17 cellular contexts compared by ENCODE assay signal in the genomic region with DNA sequence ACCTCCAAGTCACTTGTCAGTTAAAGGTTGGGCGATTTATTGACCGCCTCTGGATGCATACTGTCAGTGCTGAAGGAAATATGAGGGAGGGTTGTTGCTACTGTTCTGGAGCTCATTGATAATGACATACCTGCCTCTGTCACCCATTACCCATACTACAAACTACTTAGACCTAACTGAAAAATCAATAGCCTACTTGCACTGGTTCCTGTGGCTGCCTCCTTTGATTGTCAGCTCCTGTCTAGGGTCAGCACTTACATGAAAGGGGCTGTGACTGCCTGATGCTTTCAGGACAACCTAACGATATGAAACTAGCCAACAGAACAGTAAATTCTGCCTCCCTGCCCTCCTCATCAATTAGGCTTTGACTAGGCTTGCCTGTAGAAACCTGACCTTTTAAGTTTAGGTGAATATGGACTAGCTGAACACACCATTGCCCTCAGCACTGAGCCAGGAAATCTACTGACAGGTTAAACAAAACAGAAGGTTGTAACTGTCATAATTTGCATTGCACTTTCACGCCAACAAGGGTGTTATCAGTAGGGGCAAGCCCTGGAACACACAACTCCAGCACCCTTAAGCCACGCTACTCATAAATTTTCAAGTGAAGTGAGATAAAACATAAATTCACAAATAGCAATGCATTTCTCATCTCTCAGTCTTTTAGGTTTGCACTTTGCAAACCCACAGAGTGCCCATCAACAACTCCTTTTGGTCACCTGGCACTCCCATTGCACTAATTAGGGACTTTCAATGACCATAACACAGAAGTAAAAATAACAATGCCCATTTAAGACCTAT. TPM values are rescaled to one million over a fixed set of nuclear protein-coding genes. Genes with fewer than 3 reads are reported as not detected.
DNase-seq lines count a peak whose midpoint lies in the region; ATAC-seq, FAIRE-seq and TF ChIP-seq lines count a peak whose summit lies in the region.
"Had no signal": no experiment of that assay in that cellular context is flagged by ENCODE, and none has a peak within 500 bp of the region (broad histone marks: within the 10 kb centered on the region; RNA-seq: fewer than 3 reads in every experiment).

No MANE protein-coding gene starts in this region.

- peak; percentile 70 for ATAC-seq in left ventricle myocardium superior
- ATAC-seq in Right ventricle myocardium inferior = no peak
- ATAC-seq in GM21367 (IDR thresholded peaks at IDR 0.05; ENCODE audit: unreplicated experiment) = no peak
- ATAC-seq in stimulated activated effector memory CD8-positive, alpha-beta T cell treated with anti-CD3 and anti-CD28 coated beads, Interleukin-12 subunit alpha, Interleukin-12 subunit beta, amount 100 ng/mL, for 72 hours = no peak

- no peak overlapping the region for H3K27ac Mint-ChIP-seq in stimulated activated effector memory CD8-positive, alpha-beta T cell treated with anti-CD3 and anti-CD28 coated beads, Interleukin-12 subunit alpha, Interleukin-12 subunit beta, amount 100 ng/mL, for 72 hours
- H3K27ac Mint-ChIP-seq: activated naive CD8-positive, alpha-beta T cell had no signal

- H3K36me3 ChIP-seq in Loucy (ENCODE audit: insufficient read depth, low read length) (no peaks in the 10 kb centered on the region), kidney (ENCODE audit: control insufficient read depth in 1 of 2, insufficient read depth in 2 of 2, low read length in 2 of 2) (no peaks in the 10 kb centered on the region)

- no peaks in the 10 kb centered on the region for H3K79me2 ChIP-seq in Loucy (ENCODE audit: insufficient read depth, low read length)

- no peaks in the 10 kb centered on the region for H3K4me1 Mint-ChIP-seq in stimulated activated effector memory CD8-positive, alpha-beta T cell treated with anti-CD3 and anti-CD28 coated beads, Interleukin-12 subunit alpha, Interleukin-12 subunit beta, amount 100 ng/mL, for 72 hours

- H2AFZ ChIP-seq in Loucy (ENCODE audit: low read length) = no peak overlapping the region

- FAIRE-seq in kidney (lab: Jason Lieb, UNC) = no peak
- FAIRE-seq: TTC549 had no signal

- H3K36me3 Mint-ChIP-seq in stimulated activated effector memory CD8-positive, alpha-beta T cell treated with anti-CD3 and anti-CD28 coated beads, Interleukin-12 subunit alpha, Interleukin-12 subunit beta, amount 100 ng/mL, for 72 hours = peaks cover 7% of the 10 kb centered on the region

- intact Hi-C loops in left ventricle myocardium superior (cut with micrococcal nuclease) (no loop called here), Right ventricle myocardium inferior (cut with DNase I) (no loop called here), kidney (cut with DNase I) (no loop called here)

- TF ChIP-seq CTCF in Loucy (conservative IDR thresholded peaks at IDR 0.05; ENCODE audit: low read length) = no peak
- TF ChIP-seq CTCF in kidney (IDR thresholded peaks at IDR 0.05; ENCODE audit: borderline replicate concordance, extremely low read depth, insufficient read depth) = no peak

- no peaks in the 10 kb centered on the region for H3K9me3 ChIP-seq in Loucy (ENCODE audit: insufficient read depth, low read depth, low read length)
- no peaks in the 10 kb centered on the region for H3K9me3 ChIP-seq in kidney (ENCODE audit: control insufficient read depth in 1 of 2, low read length in 2 of 2)

- no peak for DNase-seq in left ventricle myocardium superior
- DNase-seq in Right ventricle myocardium inferior (ENCODE audit: missing footprints) = no peak
- no peak for DNase-seq in epithelial cell of prostate (ENCODE audit: low read depth, low spot score)
- DNase-seq in kidney = no peak
- DNase-seq in NCI-H2107 (lab: John Stamatoyannopoulos, UW) = no peak
- DNase-seq in stimulated activated effector memory CD8-positive, alpha-beta T cell treated with anti-CD3 and anti-CD28 coated beads, Interleukin-12 subunit alpha, Interleukin-12 subunit beta, amount 100 ng/mL, for 72 hours (ENCODE audit: low spot score in 2 of 2) = no peak
- DNase-seq: cerebellar nuclear complex, DMS153, NCI-H1436 treated with DMSO at 0.1 percent for 48 hours, NCI-H82, trophoblast cell had no signal

- H3K4me3 Mint-ChIP-seq in stimulated activated effector memory CD8-positive, alpha-beta T cell treated with anti-CD3 and anti-CD28 coated beads, Interleukin-12 subunit alpha, Interleukin-12 subunit beta, amount 100 ng/mL, for 72 hours = no peak overlapping the region
- H3K4me3 Mint-ChIP-seq: activated naive CD8-positive, alpha-beta T cell had no signal

- H3F3A ChIP-seq in Loucy (ENCODE audit: low read depth) = no peaks in the 10 kb centered on the region

- no peaks in the 10 kb centered on the region for H3K27me3 ChIP-seq in Loucy (ENCODE audit: insufficient read depth, low read length, poor library complexity, severe bottlenecking)

- peak overlapping the region; percentile 69 for H3K4me2 ChIP-seq in Loucy (ENCODE audit: low read depth, low read length, poor library complexity, severe bottlenecking)

- no peaks in the 10 kb centered on the region for H3K9me3 Mint-ChIP-seq in stimulated activated effector memory CD8-positive, alpha-beta T cell treated with anti-CD3 and anti-CD28 coated beads, Interleukin-12 subunit alpha, Interleukin-12 subunit beta, amount 100 ng/mL, for 72 hours

- H3K9ac ChIP-seq in Loucy (ENCODE audit: low read depth, low read length, poor library complexity, severe bottlenecking) (peak overlapping the region; percentile 52), kidney (ENCODE audit: low read length in 2 of 2) (no peak overlapping the region)

- H4K20me1 ChIP-seq in Loucy (ENCODE audit: insufficient read depth, low read length, poor library complexity, severe bottlenecking) = no peaks in the 10 kb centered on the region

- H3K4me3 ChIP-seq in Loucy (ENCODE audit: low read length, poor library complexity, severe bottlenecking) (peak overlapping the region; percentile 22), kidney (ENCODE audit: low read length in 2 of 2) (no peak overlapping the region)

- H3K4me1 ChIP-seq in Loucy (ENCODE audit: insufficient read depth, low read length, poor library complexity, severe bottlenecking) = peaks cover 19% of the 10 kb centered on the region
- no peaks in the 10 kb centered on the region for H3K4me1 ChIP-seq in kidney (ENCODE audit: control insufficient read depth in 1 of 2, insufficient read depth in 1 of 2, low read depth in 1 of 2, low read length in 2 of 2)

- no peaks in the 10 kb centered on the region for H3K9me2 ChIP-seq in Loucy (replicated peaks; ENCODE audit: low read depth, low read length)

- H3K27ac ChIP-seq in epithelial cell of prostate = peak overlapping the region; percentile 11
- no peak overlapping the region for H3K27ac ChIP-seq in kidney (ENCODE audit: low read depth in 2 of 2, low read length in 2 of 2)

RNA-seq across cellular contexts. Expression of gene MAB21L2, which starts 9.0 kb away (rescaled TPM):
- 0.17 TPM for total RNA-seq in left ventricle myocardium superior
- not detected for total RNA-seq in Right ventricle myocardium inferior
- 0.09 TPM for total RNA-seq in kidney
- not detected for polyA plus RNA-seq in kidney (ENCODE audit: insufficient read depth, low read depth, low replicate concordance)
- total RNA-seq: activated CD8-positive, alpha-beta memory T cell treated with anti-CD3 and anti-CD28 coated beads for 36 hours; endothelial cell of umbilical vein had no signal
- polyA plus RNA-seq: endothelial cell of umbilical vein had no signal
